Comparison of ENCODE assay signal across 10 cellular contexts in genomic region chr13:25738342-25738771, GRCh38.
A peak's percentile ranks its signal among the peaks of the same experiment; 100 is the strongest.
DNase-seq lines count a peak whose midpoint lies in the region; ATAC-seq and TF ChIP-seq lines count a peak whose summit lies in the region.
"Had no signal": no experiment of that assay in that cellular context is flagged by ENCODE, and none has a peak within 500 bp of the region (broad histone marks: within the 10 kb centered on the region; RNA-seq: fewer than 3 reads in every experiment).

No MANE protein-coding gene starts in this region.

- no peak overlapping the region for H3K27ac ChIP-seq in testis

- no peak for TF ChIP-seq POLR2A in testis (IDR thresholded peaks at IDR 0.05)

- DNase-seq in activated naive CD4-positive, alpha-beta T cell treated with anti-CD3 and anti-CD28 coated beads for 36 hours: peak; percentile 10
- DNase-seq in activated naive CD4-positive, alpha-beta T cell (lab: John Stamatoyannopoulos, UW): no peak
- peak; percentile 23 to 74 for DNase-seq in NCI-H526 (lab: John Stamatoyannopoulos, UW)
- peak; percentile 38 for DNase-seq in dedifferentiated amniotic fluid mesenchymal stem cell (ENCODE audit: extremely low spot score)
- no peak for DNase-seq in testis
- no peak for DNase-seq in hepatic stellate cell (ENCODE audit: low spot score)
- DNase-seq: activated CD4-positive, CD25-positive, alpha-beta regulatory T cell treated with anti-CD3 and anti-CD28 coated beads, Interleukin-2, amount 50 U/mL, for 72 hours; naive B cell had no signal

- no peaks in the 10 kb centered on the region for H3K36me3 Mint-ChIP-seq in activated naive CD4-positive, alpha-beta T cell treated with anti-CD3 and anti-CD28 coated beads for 36 hours (ENCODE audit: low read depth)
- H3K36me3 Mint-ChIP-seq in stimulated activated naive CD8-positive, alpha-beta T cell treated with anti-CD3 and anti-CD28 coated beads, Interleukin-15, Interleukin-2, amounts not matched to agents 100 ng/mL and 50 ng/mL, for 24 hours (ENCODE audit: low read depth): no peaks in the 10 kb centered on the region
- H3K36me3 Mint-ChIP-seq: naive B cell had no signal

- intact Hi-C loops in activated naive CD4-positive, alpha-beta T cell treated with anti-CD3 and anti-CD28 coated beads for 36 hours (cut with micrococcal nuclease): no loop called here
- intact Hi-C loops in testis (cut with DNase I; ENCODE audit: low total_unique reads): no loop called here

- no peaks in the 10 kb centered on the region for H3K9me3 ChIP-seq in testis

- no peaks in the 10 kb centered on the region for H3K9me3 Mint-ChIP-seq in activated naive CD4-positive, alpha-beta T cell treated with anti-CD3 and anti-CD28 coated beads for 36 hours
- peaks cover 3% of the 10 kb centered on the region for H3K9me3 Mint-ChIP-seq in stimulated activated naive CD8-positive, alpha-beta T cell treated with anti-CD3 and anti-CD28 coated beads, Interleukin-15, Interleukin-2, amounts not matched to agents 100 ng/mL and 50 ng/mL, for 24 hours

- H3K4me1 ChIP-seq in testis: no peaks in the 10 kb centered on the region

- TF ChIP-seq CTCF in testis (IDR thresholded peaks at IDR 0.05): no peak

- H3K27ac Mint-ChIP-seq in activated naive CD4-positive, alpha-beta T cell treated with anti-CD3 and anti-CD28 coated beads for 36 hours: peak overlapping the region; percentile 3
- peak overlapping the region; percentile 36 for H3K27ac Mint-ChIP-seq in stimulated activated naive CD8-positive, alpha-beta T cell treated with anti-CD3 and anti-CD28 coated beads, Interleukin-15, Interleukin-2, amounts not matched to agents 100 ng/mL and 50 ng/mL, for 24 hours
- H3K27ac Mint-ChIP-seq: naive B cell had no signal

- no peaks in the 10 kb centered on the region for H3K27me3 Mint-ChIP-seq in activated naive CD4-positive, alpha-beta T cell treated with anti-CD3 and anti-CD28 coated beads for 36 hours (ENCODE audit: low read depth)
- no peaks in the 10 kb centered on the region for H3K27me3 Mint-ChIP-seq in stimulated activated naive CD8-positive, alpha-beta T cell treated with anti-CD3 and anti-CD28 coated beads, Interleukin-15, Interleukin-2, amounts not matched to agents 100 ng/mL and 50 ng/mL, for 24 hours

- 92 to 94% methylated on average over 1 of the region's 1 CpG for WGBS in testis, 2 donors

- H3K4me1 Mint-ChIP-seq in activated naive CD4-positive, alpha-beta T cell treated with anti-CD3 and anti-CD28 coated beads for 36 hours (ENCODE audit: low read depth): peaks cover 21% of the 10 kb centered on the region
- H3K4me1 Mint-ChIP-seq in stimulated activated naive CD8-positive, alpha-beta T cell treated with anti-CD3 and anti-CD28 coated beads, Interleukin-15, Interleukin-2, amounts not matched to agents 100 ng/mL and 50 ng/mL, for 24 hours (ENCODE audit: low read depth): peaks cover 18% of the 10 kb centered on the region

- CTCF ChIA-PET in activated naive CD4-positive, alpha-beta T cell treated with anti-CD3 and anti-CD28 coated beads for 36 hours (lab: Charles Lee): interaction anchor here (0.6 kb wide), 1 partner anchor 147 kb away, joined by 3 read pairs; no protein-coding TSS in a partner anchor

- no peaks in the 10 kb centered on the region for H3K36me3 ChIP-seq in testis (ENCODE audit: low read depth, missing control alignments)

- no peak overlapping the region for H3K4me3 ChIP-seq in testis

- no peak overlapping the region for H3K4me3 Mint-ChIP-seq in activated naive CD4-positive, alpha-beta T cell treated with anti-CD3 and anti-CD28 coated beads for 36 hours
- no peak overlapping the region for H3K4me3 Mint-ChIP-seq in stimulated activated naive CD8-positive, alpha-beta T cell treated with anti-CD3 and anti-CD28 coated beads, Interleukin-15, Interleukin-2, amounts not matched to agents 100 ng/mL and 50 ng/mL, for 24 hours
- H3K4me3 Mint-ChIP-seq: naive B cell had no signal

- H3K27me3 ChIP-seq in testis: no peaks in the 10 kb centered on the region

- no peak for ATAC-seq in HG03439 (IDR thresholded peaks at IDR 0.05; ENCODE audit: unreplicated experiment)

Comparison
In these comparisons a context has a peak if more than half of its experiments do, and no peak if none do; other contexts are left out.
1. DNase-seq: peak in activated naive CD4-positive, alpha-beta T cell treated with anti-CD3 and anti-CD28 coated beads for 36 hours (single experiment), NCI-H526 (2 of 2) and dedifferentiated amniotic fluid mesenchymal stem cell (single experiment); none in activated naive CD4-positive, alpha-beta T cell (0 of 4), testis (single experiment) and hepatic stellate cell (single experiment).